In genomic region chr19:45569619-45570421, GRCh38 we compare ENCODE assay signal across 9 cellular contexts. TPM values are rescaled to one million over a fixed set of nuclear protein-coding genes. Genes with fewer than 3 reads are reported as not detected.
A peak's percentile ranks its signal among the peaks of the same experiment; 100 is the strongest.
DNase-seq lines count a peak whose midpoint lies in the region; ATAC-seq, FAIRE-seq and TF ChIP-seq lines count a peak whose summit lies in the region.
"Had no signal": no experiment of that assay in that cellular context is flagged by ENCODE, and none has a peak within 500 bp of the region (broad histone marks: within the 10 kb centered on the region; RNA-seq: fewer than 3 reads in every experiment).

No MANE protein-coding gene starts in this region.

- dilution Hi-C loops in endothelial cell of umbilical vein (cut with MboI; ENCODE audit: extremely low pct_ligation_motif_present, low sequenced_read_pairs), result no loop called here

- H3K79me2 ChIP-seq in DOHH2 (ENCODE audit: control insufficient read depth, low read length), result peaks cover 6% of the 10 kb centered on the region; the same call in 1 of the 2 replicates
- H3K79me2 ChIP-seq in MM.1S (ENCODE audit: low read length), result peaks cover 54% of the 10 kb centered on the region
- H3K79me2 ChIP-seq in endothelial cell of umbilical vein (ENCODE audit: control insufficient read depth, insufficient read depth, low read length), result peaks cover 2% of the 10 kb centered on the region

- POLR2A ChIA-PET in activated CD8-positive, alpha-beta T cell treated with anti-CD3 and anti-CD28 coated beads for 36 hours (lab: Charles Lee), result no interaction called here
- POLR2A ChIA-PET in endothelial cell of umbilical vein (lab: Charles Lee), result interaction anchor here (0.6 kb wide), 1 partner anchor 61 kb away, joined by 5 read pairs; no protein-coding TSS in a partner anchor
- POLR2A ChIA-PET in naive thymus-derived CD4-positive, alpha-beta T cell (lab: Charles Lee), result no interaction called here

- peaks cover 2% of the 10 kb centered on the region for H3K36me3 Mint-ChIP-seq in activated CD8-positive, alpha-beta T cell treated with anti-CD3 and anti-CD28 coated beads for 36 hours (ENCODE audit: low read depth)
- peaks cover 0 to 8% (median 0%) of the 10 kb centered on the region in 5 donors for H3K36me3 Mint-ChIP-seq in naive thymus-derived CD4-positive, alpha-beta T cell

- peak; percentile 51 for DNase-seq in MM.1S
- peak; percentile 81 for DNase-seq in activated CD8-positive, alpha-beta T cell treated with anti-CD3 and anti-CD28 coated beads for 36 hours
- peak; percentile 41 for DNase-seq in endothelial cell of umbilical vein (ENCODE audit: low read depth, low spot score)
- peak in 8 of 9 donors; percentile 16 to 65 (median 45) for DNase-seq in naive thymus-derived CD4-positive, alpha-beta T cell
- no peak for DNase-seq in suprapubic skin (ENCODE audit: low spot score in 2 of 2)
- DNase-seq in NCI-H1092 (lab: John Stamatoyannopoulos, UW), result no peak

- H3K4me1 ChIP-seq in DOHH2 (ENCODE audit: control insufficient read depth, low read length), result peaks cover 6% of the 10 kb centered on the region; the same call in 1 of the 2 replicates
- peaks cover 5% of the 10 kb centered on the region for H3K4me1 ChIP-seq in MM.1S (ENCODE audit: low read length)
- H3K4me1 ChIP-seq in endothelial cell of umbilical vein (ENCODE audit: control insufficient read depth, extremely low read depth, insufficient read depth, low read length), result peaks cover 10% of the 10 kb centered on the region
- peaks cover 0 to 1% of the 10 kb centered on the region in 2 donors for H3K4me1 ChIP-seq in naive thymus-derived CD4-positive, alpha-beta T cell (ENCODE audit: control insufficient read depth in 2 of 2, insufficient read depth in 2 of 2, low read length in 2 of 2)
- H3K4me1 ChIP-seq in suprapubic skin, result peaks cover 12% of the 10 kb centered on the region

- TF ChIP-seq POLR2A in endothelial cell of umbilical vein (IDR thresholded peaks at IDR 0.05; ENCODE audit: low read depth, low read length), result no peak
- no peak for TF ChIP-seq POLR2A in suprapubic skin (IDR thresholded peaks at IDR 0.05)

- no TSS peak for BruUV-seq in endothelial cell of umbilical vein (replicated peaks; lab: Mats Ljungman, UMichigan)

- CTCF ChIA-PET in activated CD8-positive, alpha-beta T cell treated with anti-CD3 and anti-CD28 coated beads for 36 hours (lab: Charles Lee), result interaction anchor here (0.9 to 3.6 kb wide), 4 partner anchors 8 to 23 kb away, joined by 3 to 25 read pairs (median 3); no protein-coding TSS in a partner anchor
- CTCF ChIA-PET in endothelial cell of umbilical vein (lab: Charles Lee), result interaction anchor here (0.8 to 1.2 kb wide), 3 partner anchors 11 to 131 kb away, joined by 3 to 5 read pairs (median 3); no protein-coding TSS in a partner anchor
- CTCF ChIA-PET in naive thymus-derived CD4-positive, alpha-beta T cell (lab: Charles Lee), result interaction anchor here (0.5 to 0.9 kb wide), 2 partner anchors 84 to 219 kb away, joined by 3 to 4 read pairs; no protein-coding TSS in a partner anchor

- H3K4me1 Mint-ChIP-seq in activated CD8-positive, alpha-beta T cell treated with anti-CD3 and anti-CD28 coated beads for 36 hours (ENCODE audit: low read depth), result peaks cover 7% of the 10 kb centered on the region
- H3K4me1 Mint-ChIP-seq in naive thymus-derived CD4-positive, alpha-beta T cell, result peaks cover 6 to 26% (median 10%) of the 10 kb centered on the region in 7 donors

- H3K4me2 ChIP-seq in DOHH2 (ENCODE audit: low read length) (no peak overlapping the region), MM.1S (ENCODE audit: low read depth, low read length) (no peak overlapping the region), endothelial cell of umbilical vein (ENCODE audit: insufficient read depth, low read length) (no peak overlapping the region)

- no peak overlapping the region for H3K9ac ChIP-seq in MM.1S (ENCODE audit: low read length)
- H3K9ac ChIP-seq in endothelial cell of umbilical vein (replicated peaks; ENCODE audit: extremely low read depth, insufficient read depth, low read length), result no peak overlapping the region

- WGBS in suprapubic skin, result 54% methylated on average over 14 of the region's 15 CpGs

- H3K4me3 ChIP-seq in DOHH2 (ENCODE audit: low read length) (no peak overlapping the region), MM.1S (ENCODE audit: low read length) (no peak overlapping the region), endothelial cell of umbilical vein (replicated peaks in 1 of 3; ENCODE audit: insufficient read depth in 1 of 3, low read depth in 1 of 3, low read length in 3 of 3) (no peak overlapping the region), suprapubic skin (no peak overlapping the region)
- H3K4me3 ChIP-seq in naive thymus-derived CD4-positive, alpha-beta T cell (ENCODE audit: low read length), result no peak overlapping the region

- H2AFZ ChIP-seq in MM.1S (ENCODE audit: low read length), result no peak overlapping the region
- no peak overlapping the region for H2AFZ ChIP-seq in endothelial cell of umbilical vein (ENCODE audit: low read depth, low read length)

- peak; percentile 81 for FAIRE-seq in endothelial cell of umbilical vein (lab: Jason Lieb, UNC)

- H3K27ac Mint-ChIP-seq in activated CD8-positive, alpha-beta T cell treated with anti-CD3 and anti-CD28 coated beads for 36 hours, result no peak overlapping the region
- peak overlapping the region in 7 of 9 donors; percentile 18 to 89 (median 43) for H3K27ac Mint-ChIP-seq in naive thymus-derived CD4-positive, alpha-beta T cell
- H3K27ac Mint-ChIP-seq: stimulated activated naive CD8-positive, alpha-beta T cell treated with anti-CD3 and anti-CD28 coated beads, Interleukin-15, Interleukin-2, amounts not matched to agents 100 ng/mL and 50 ng/mL, for 24 hours had no signal

- no peaks in the 10 kb centered on the region for H3K9me1 ChIP-seq in endothelial cell of umbilical vein (replicated peaks; ENCODE audit: control insufficient read depth, extremely low read depth, insufficient read depth, low read length)

- H3F3A ChIP-seq in DOHH2 (ENCODE audit: control insufficient read depth, insufficient read depth) (peaks cover 6% of the 10 kb centered on the region), MM.1S (ENCODE audit: insufficient read depth, low read length) (peaks cover 2% of the 10 kb centered on the region; the same call in 1 of the 2 replicates)

- TF ChIP-seq EP300 in suprapubic skin (IDR thresholded peaks at IDR 0.05), result no peak

- peak; percentile 91 for ATAC-seq in activated CD8-positive, alpha-beta T cell treated with anti-CD3 and anti-CD28 coated beads for 36 hours
- ATAC-seq in naive thymus-derived CD4-positive, alpha-beta T cell, result peak; percentile 75
- ATAC-seq in HG03196 (IDR thresholded peaks at IDR 0.05; ENCODE audit: unreplicated experiment), result no peak

- H3K4me3 Mint-ChIP-seq in activated CD8-positive, alpha-beta T cell treated with anti-CD3 and anti-CD28 coated beads for 36 hours, result no peak overlapping the region
- no peak overlapping the region for H3K4me3 Mint-ChIP-seq in naive thymus-derived CD4-positive, alpha-beta T cell
- H3K4me3 Mint-ChIP-seq: stimulated activated naive CD8-positive, alpha-beta T cell treated with anti-CD3 and anti-CD28 coated beads, Interleukin-15, Interleukin-2, amounts not matched to agents 100 ng/mL and 50 ng/mL, for 24 hours had no signal

- H3K9me3 ChIP-seq in DOHH2 (ENCODE audit: control insufficient read depth, insufficient read depth, low read length) (no peaks in the 10 kb centered on the region), MM.1S (replicated peaks; ENCODE audit: insufficient read depth, low read length) (no peaks in the 10 kb centered on the region), endothelial cell of umbilical vein (replicated peaks; ENCODE audit: control insufficient read depth, insufficient read depth, low read length) (no peaks in the 10 kb centered on the region), suprapubic skin (no peaks in the 10 kb centered on the region)
- no peaks in the 10 kb centered on the region for H3K9me3 ChIP-seq in naive thymus-derived CD4-positive, alpha-beta T cell (ENCODE audit: control insufficient read depth in 2 of 3, low read length in 3 of 3)

- H4K20me1 ChIP-seq in DOHH2 (ENCODE audit: control insufficient read depth, insufficient read depth, low read depth, low read length) (no peaks in the 10 kb centered on the region), MM.1S (ENCODE audit: insufficient read depth, low read length) (no peaks in the 10 kb centered on the region), endothelial cell of umbilical vein (replicated peaks; ENCODE audit: control insufficient read depth, extremely low read depth, insufficient read depth, low read length) (no peaks in the 10 kb centered on the region)

- H3K27me3 ChIP-seq in DOHH2 (ENCODE audit: control insufficient read depth, low read length), result no peaks in the 10 kb centered on the region
- no peaks in the 10 kb centered on the region for H3K27me3 ChIP-seq in MM.1S (replicated peaks; ENCODE audit: insufficient read depth, low read length)
- H3K27me3 ChIP-seq in endothelial cell of umbilical vein (ENCODE audit: control insufficient read depth in 2 of 2, insufficient read depth in 2 of 2, low read length in 2 of 2), result no peaks in the 10 kb centered on the region
- no peaks in the 10 kb centered on the region for H3K27me3 ChIP-seq in naive thymus-derived CD4-positive, alpha-beta T cell (ENCODE audit: control insufficient read depth in 2 of 2, insufficient read depth in 2 of 2, low read length in 2 of 2)
- H3K27me3 ChIP-seq in suprapubic skin, result no peaks in the 10 kb centered on the region

- no peaks in the 10 kb centered on the region for H3K9me3 Mint-ChIP-seq in activated CD8-positive, alpha-beta T cell treated with anti-CD3 and anti-CD28 coated beads for 36 hours
- no peaks in the 10 kb centered on the region for H3K9me3 Mint-ChIP-seq in naive thymus-derived CD4-positive, alpha-beta T cell
- H3K9me3 Mint-ChIP-seq: stimulated activated naive CD8-positive, alpha-beta T cell treated with anti-CD3 and anti-CD28 coated beads, Interleukin-15, Interleukin-2, amounts not matched to agents 100 ng/mL and 50 ng/mL, for 24 hours had no signal

- H3K27ac ChIP-seq in DOHH2 (ENCODE audit: low read depth, low read length) (no peak overlapping the region), MM.1S (ENCODE audit: low read length) (no peak overlapping the region), endothelial cell of umbilical vein (ENCODE audit: insufficient read depth, low read depth, low read length) (peak overlapping the region; percentile 19), suprapubic skin (peak overlapping the region; percentile 2)
- H3K27ac ChIP-seq in naive thymus-derived CD4-positive, alpha-beta T cell (ENCODE audit: low read depth, low read length), result no peak overlapping the region

- H3K9me2 ChIP-seq in DOHH2 (replicated peaks; ENCODE audit: control insufficient read depth, low read length) (no peaks in the 10 kb centered on the region), MM.1S (replicated peaks; ENCODE audit: insufficient read depth, low read length) (no peaks in the 10 kb centered on the region)

- intact Hi-C loops in activated CD8-positive, alpha-beta T cell treated with anti-CD3 and anti-CD28 coated beads for 36 hours (cut with micrococcal nuclease), result loop anchor here (10.0 kb wide), 1 partner anchor 45 kb away; no protein-coding TSS in a partner anchor
- intact Hi-C loops in endothelial cell of umbilical vein (cut with micrococcal nuclease), result loop anchor here (1.0 kb wide), 2 partner anchors 47 to 72 kb away; no protein-coding TSS in a partner anchor
- intact Hi-C loops in naive thymus-derived CD4-positive, alpha-beta T cell (cut with micrococcal nuclease), result loop anchor here (1.0 kb wide), 2 partner anchors 47 to 64 kb away; no protein-coding TSS in a partner anchor

- no peaks in the 10 kb centered on the region for H3K36me3 ChIP-seq in DOHH2 (ENCODE audit: control insufficient read depth, low read length)
- no peaks in the 10 kb centered on the region for H3K36me3 ChIP-seq in MM.1S (replicated peaks; ENCODE audit: insufficient read depth, low read length)
- H3K36me3 ChIP-seq in endothelial cell of umbilical vein (ENCODE audit: control insufficient read depth in 2 of 2, extremely low read depth in 1 of 2, insufficient read depth in 2 of 2, low read length in 2 of 2), result no peaks in the 10 kb centered on the region
- no peaks in the 10 kb centered on the region for H3K36me3 ChIP-seq in naive thymus-derived CD4-positive, alpha-beta T cell (ENCODE audit: control insufficient read depth in 2 of 3, insufficient read depth in 3 of 3, low read length in 3 of 3)
- H3K36me3 ChIP-seq in suprapubic skin, result no peaks in the 10 kb centered on the region

- H3K27me3 Mint-ChIP-seq in activated CD8-positive, alpha-beta T cell treated with anti-CD3 and anti-CD28 coated beads for 36 hours, result no peaks in the 10 kb centered on the region
- no peaks in the 10 kb centered on the region for H3K27me3 Mint-ChIP-seq in naive thymus-derived CD4-positive, alpha-beta T cell
- H3K27me3 Mint-ChIP-seq: stimulated activated naive CD8-positive, alpha-beta T cell treated with anti-CD3 and anti-CD28 coated beads, Interleukin-15, Interleukin-2, amounts not matched to agents 100 ng/mL and 50 ng/mL, for 24 hours had no signal

- TF ChIP-seq CTCF in DOHH2 (IDR thresholded peaks at IDR 0.05; ENCODE audit: low read depth, low read length, poor library complexity, severe bottlenecking) (peak; percentile 85), MM.1S (IDR thresholded peaks at IDR 0.05; ENCODE audit: low read length) (peak; percentile 71), endothelial cell of umbilical vein (IDR thresholded peaks at IDR 0.05; ENCODE audit: extremely low read depth in 1 of 2, insufficient read depth in 1 of 2, low read depth in 1 of 2, low read length in 2 of 2) (peak; percentile 65 to 78), suprapubic skin (IDR thresholded peaks at IDR 0.05) (peak; percentile 45 to 80)
- peak; percentile 72 for TF ChIP-seq CTCF in activated CD8-positive, alpha-beta T cell treated with anti-CD3 and anti-CD28 coated beads for 36 hours (IDR thresholded peaks at IDR 0.05)

RNA-seq across cellular contexts. Expression of gene OPA3, which starts 14.8 kb away (rescaled TPM):
- 10 to 100 TPM; 13.7 to 14.3 TPM for total RNA-seq in activated CD8-positive, alpha-beta T cell treated with anti-CD3 and anti-CD28 coated beads for 36 hours
- total RNA-seq in endothelial cell of umbilical vein (13.8 and 15.4 TPM in 2 replicates), suprapubic skin (10 to 100 TPM; 13.8 to 25.6 (median 22.5) TPM)
- 16.0 and 17.1 TPM in 2 replicates for polyA plus RNA-seq in endothelial cell of umbilical vein
- 14.5 and 14.6 TPM in 2 replicates for polyA plus RNA-seq in endothelial cell of umbilical vein (2011; cell fraction: cytosol; rRNA removed)
- polyA plus RNA-seq in endothelial cell of umbilical vein (2011; cell fraction: nucleus; rRNA removed), result 8.3 and 8.4 TPM in 2 replicates
- 7.5 and 9.7 TPM in 2 replicates for polyA plus RNA-seq in endothelial cell of umbilical vein (2012)
- polyA minus RNA-seq in endothelial cell of umbilical vein, result 15.8 and 23.6 TPM in 2 replicates
- 3.9 TPM for polyA minus RNA-seq in endothelial cell of umbilical vein (2011; cell fraction: cytosol; rRNA and poly(A)+ RNA removed)
- polyA minus RNA-seq in endothelial cell of umbilical vein (2011; cell fraction: nucleus; rRNA and poly(A)+ RNA removed), result 6.0 and 8.0 TPM in 2 replicates
- total RNA-seq in naive thymus-derived CD4-positive, alpha-beta T cell, result 10 to 100 TPM in 1 of 5 experiments, 1 to 10 TPM in 4; 7.8 to 14.3 (median 9.0) TPM
- 10 to 100 TPM in 1 of 2 donors, 1 to 10 TPM in 1; 9.2 to 26.1 TPM for polyA plus RNA-seq in naive thymus-derived CD4-positive, alpha-beta T cell

RNA-seq across cellular contexts. Expression of gene GPR4, which starts 32.2 kb away (rescaled TPM):
- total RNA-seq in activated CD8-positive, alpha-beta T cell treated with anti-CD3 and anti-CD28 coated beads for 36 hours, result not detected
- 26.7 and 30.3 TPM in 2 replicates for total RNA-seq in endothelial cell of umbilical vein
- polyA plus RNA-seq in endothelial cell of umbilical vein, result 13.4 and 17.9 TPM in 2 replicates
- polyA plus RNA-seq in endothelial cell of umbilical vein (2011; cell fraction: cytosol; rRNA removed), result 9.8 and 13.2 TPM in 2 replicates
- 6.1 and 14.3 TPM in 2 replicates for polyA plus RNA-seq in endothelial cell of umbilical vein (2011; cell fraction: nucleus; rRNA removed)
- 13.1 and 37.5 TPM in 2 replicates for polyA plus RNA-seq in endothelial cell of umbilical vein (2012)
- polyA minus RNA-seq in endothelial cell of umbilical vein, result 5.6 and 6.7 TPM in 2 replicates
- polyA minus RNA-seq in endothelial cell of umbilical vein (2011; cell fraction: cytosol; rRNA and poly(A)+ RNA removed), result not detected
- 3.5 and 6.2 TPM in 2 replicates for polyA minus RNA-seq in endothelial cell of umbilical vein (2011; cell fraction: nucleus; rRNA and poly(A)+ RNA removed)
- total RNA-seq in naive thymus-derived CD4-positive, alpha-beta T cell, result not detected
- not detected for polyA plus RNA-seq in naive thymus-derived CD4-positive, alpha-beta T cell
- 1 to 10 TPM in 2 of 4 donors, under 1 TPM in 2; 0.49 to 2.4 (median 1.6) TPM for total RNA-seq in suprapubic skin

Comparison
In these comparisons a context has a peak if more than half of its experiments do, and no peak if none do; other contexts are left out.
1. H3K27ac ChIP-seq: peak in endothelial cell of umbilical vein (single experiment) and suprapubic skin (single experiment); none in DOHH2 (single experiment), MM.1S (single experiment) and naive thymus-derived CD4-positive, alpha-beta T cell (single experiment).
2. DNase-seq: peak in MM.1S (single experiment), activated CD8-positive, alpha-beta T cell treated with anti-CD3 and anti-CD28 coated beads for 36 hours (single experiment), endothelial cell of umbilical vein (single experiment) and naive thymus-derived CD4-positive, alpha-beta T cell (8 of 9); none in suprapubic skin (0 of 2) and NCI-H1092 (single experiment).
3. Peak in every context shown above with its lines, with median percentiles within 50 percentile points of each other: CTCF ChIP-seq.